In genomic region chr3:40109641-40110490, GRCh38 we compare ENCODE assay signal across 10 cellular contexts.
DNase-seq lines count a peak whose midpoint lies in the region; TF ChIP-seq lines count a peak whose summit lies in the region.
"Had no signal": no experiment of that assay in that cellular context is flagged by ENCODE, and none has a peak within 500 bp of the region (broad histone marks: within the 10 kb centered on the region; RNA-seq: fewer than 3 reads in every experiment).

No MANE protein-coding gene starts in this region.

- H3K9me3 ChIP-seq in NT2/D1 (ENCODE audit: insufficient read depth, low read length) (peaks cover 8% of the 10 kb centered on the region; the same call in 1 of the 2 replicates), osteoblast (ENCODE audit: low read depth, low read length) (no peaks in the 10 kb centered on the region)
- H3K9me3 ChIP-seq: gastrocnemius medialis had no signal

- H3K79me2 ChIP-seq in osteoblast (ENCODE audit: insufficient read depth, low read length), result no peaks in the 10 kb centered on the region

- TF ChIP-seq CTCF in GM12872 (IDR thresholded peaks at IDR 0.05; ENCODE audit: insufficient read depth, low read depth, low read length), result peak; percentile 30; the same call in 1 of the 3 replicates
- peak; percentile 56 for TF ChIP-seq CTCF in epithelial cell of proximal tubule (conservative IDR thresholded peaks at IDR 0.05; ENCODE audit: low read depth, low read length)
- peak; percentile 54 for TF ChIP-seq CTCF in osteoblast (IDR thresholded peaks at IDR 0.05; ENCODE audit: extremely low read depth, low read depth, low read length)

- no peak overlapping the region for H3K9ac ChIP-seq in NT2/D1 (ENCODE audit: insufficient read length, low read depth)

- H3K4me3 ChIP-seq in NT2/D1 (ENCODE audit: insufficient read length, low read depth) (no peak overlapping the region), epithelial cell of proximal tubule (ENCODE audit: low read depth, low read length) (no peak overlapping the region), osteoblast (ENCODE audit: insufficient read depth, low read length) (no peak overlapping the region)
- H3K4me3 ChIP-seq: gastrocnemius medialis had no signal

- DNase-seq in NT2/D1 (ENCODE audit: low read depth, low spot score) (peak; percentile 67), epithelial cell of proximal tubule (ENCODE audit: low read depth) (no peak), osteoblast (ENCODE audit: insufficient read length, low spot score, missing footprints) (no peak), SK-N-DZ (ENCODE audit: low spot score) (no peak), NCI-H446 (lab: John Stamatoyannopoulos, UW) (no peak)
- no peak for DNase-seq in stimulated activated naive CD4-positive, alpha-beta T cell treated with Interleukin-2 at 50 U/mL for 16 hours (lab: John Stamatoyannopoulos, UW)
- DNase-seq in stimulated activated CD8-positive, alpha-beta memory T cell treated with anti-CD3 and anti-CD28 coated beads, Interleukin-4, amount 100 ng/mL, for 48 hours, result no peak
- DNase-seq: activated CD4-positive, alpha-beta T cell treated with anti-CD3 and anti-CD28 coated beads, Interleukin-2, amount 10 ng/mL, durations not matched to agents 7 days and 5 days; gastrocnemius medialis had no signal

- H2AFZ ChIP-seq in osteoblast (ENCODE audit: low read length), result peak overlapping the region; percentile 3

- H3K36me3 ChIP-seq in NT2/D1 (ENCODE audit: insufficient read depth, insufficient read length, low read length) (no peaks in the 10 kb centered on the region), osteoblast (ENCODE audit: insufficient read depth, low read length) (no peaks in the 10 kb centered on the region)
- H3K36me3 ChIP-seq: gastrocnemius medialis had no signal

- no peaks in the 10 kb centered on the region for H4K20me1 ChIP-seq in osteoblast (ENCODE audit: insufficient read depth, low read length)

- H3K27ac ChIP-seq in osteoblast (ENCODE audit: low read depth, low read length), result no peak overlapping the region
- H3K27ac ChIP-seq: gastrocnemius medialis had no signal

- H3K4me1 ChIP-seq in NT2/D1 (ENCODE audit: insufficient read depth, insufficient read length) (peaks cover 2% of the 10 kb centered on the region), osteoblast (ENCODE audit: insufficient read depth, low read length) (peaks cover 7% of the 10 kb centered on the region)
- H3K4me1 ChIP-seq: gastrocnemius medialis had no signal

- no peak overlapping the region for H3K4me2 ChIP-seq in osteoblast (ENCODE audit: insufficient read depth, low read length)

- H3K27me3 ChIP-seq in NT2/D1 (ENCODE audit: insufficient read depth, insufficient read length) (no peaks in the 10 kb centered on the region), osteoblast (ENCODE audit: insufficient read depth, low read length) (no peaks in the 10 kb centered on the region)
- H3K27me3 ChIP-seq: gastrocnemius medialis had no signal
